18 cellular contexts compared by ENCODE assay signal in genomic region chr9:116271307-116271706, GRCh38.
"Had no signal": no experiment of that assay in that cellular context is flagged by ENCODE, and none has a peak within 500 bp of the region (broad histone marks: within the 10 kb centered on the region; RNA-seq: fewer than 3 reads in every experiment).

No MANE protein-coding gene starts in this region.

- H3K27me3 ChIP-seq: tibial artery had no signal

- H3K4me3 ChIP-seq: tibial artery had no signal

- DNase-seq: activated CD4-positive, alpha-beta T cell treated with anti-CD3 and anti-CD28 coated beads, Interleukin-2, amount 10 ng/mL, durations not matched to agents 7 days and 5 days; activated CD8-positive, alpha-beta T cell treated with anti-CD3 and anti-CD28 coated beads, Interleukin-2, amount 10 ng/mL, durations not matched to agents 7 days and 5 days; activated gamma-delta T cell treated with Interleukin-2 at 50 U/mL for 16 hours; aorta; central memory CD4-positive, alpha-beta T cell; dermis blood vessel endothelial cell; effector CD8-positive, alpha-beta T cell; foreskin melanocyte; hippocampal formation; left ventricle myocardium superior; naive B cell; stimulated activated CD4-positive, alpha-beta T cell treated with anti-CD3 and anti-CD28 coated beads, Interleukin-12 subunit alpha, Interleukin-12 subunit beta, amount 100 ng/mL, for 4 hours; stimulated activated CD4-positive, alpha-beta T cell treated with anti-CD3 and anti-CD28 coated beads, Interleukin-4, amount 100 ng/mL, for 4 hours; stimulated activated naive CD8-positive, alpha-beta T cell treated with anti-CD3 and anti-CD28 coated beads, Interleukin-15, amount 100 ng/mL, for 72 hours; T-cell; tibial artery had no signal

- H3K36me3 ChIP-seq: tibial artery had no signal

- H3K27ac ChIP-seq: tibial artery, VCaP had no signal

- H3K4me1 ChIP-seq: tibial artery had no signal

- H3K9me3 ChIP-seq: tibial artery had no signal

- ATAC-seq: activated CD4-positive, CD25-positive, alpha-beta regulatory T cell treated with anti-CD3 and anti-CD28 coated beads, Interleukin-2, amount 50 U/mL, for 24 hours; activated CD8-positive, alpha-beta T cell treated with anti-CD3 and anti-CD28 coated beads, Interleukin-2, amount 10 ng/mL, durations not matched to agents 7 days and 5 days; left ventricle myocardium superior; stimulated activated naive CD8-positive, alpha-beta T cell treated with anti-CD3 and anti-CD28 coated beads, Interleukin-15, amount 100 ng/mL, for 72 hours; T-cell had no signal
